ENCODE assay signal across 8 cellular contexts in genomic region chr7:118184392-118184899, GRCh38. TPM values are rescaled to one million over a fixed set of nuclear protein-coding genes. Genes with fewer than 3 reads are reported as not detected.
DNase-seq lines count a peak whose midpoint lies in the region; ATAC-seq and TF ChIP-seq lines count a peak whose summit lies in the region.

No MANE protein-coding gene starts in this region.

- H4K20me1 ChIP-seq in HCT116 (ENCODE audit: insufficient read depth) = no peaks in the 10 kb centered on the region; the same call in 1 of the 2 replicates

- H3K4me3 ChIP-seq in ACC112 (ENCODE audit: low read depth, low read length) (peak overlapping the region; percentile 99), HCT116 (replicated peaks in 1 of 2; ENCODE audit: low read depth in 1 of 2, low read length in 2 of 2) (peak overlapping the region; percentile 70 to 91), iPS DF 6.9 (ENCODE audit: low read length) (peak overlapping the region; percentile 98; the same call in 1 of the 2 replicates)

- H2AFZ ChIP-seq in ACC112 (ENCODE audit: low read length, unreplicated experiment) = peak overlapping the region; percentile 95
- no peak overlapping the region for H2AFZ ChIP-seq in HCT116 (ENCODE audit: low read depth, low read length, poor library complexity, severe bottlenecking)

- intact Hi-C loops in HCT116 (cut with micrococcal nuclease) = no loop called here
- intact Hi-C loops in activated T-helper 1 cell treated with anti-CD3 and anti-CD28 coated beads, Interleukin-12 subunit alpha, Interleukin-12 subunit beta, Interleukin-2, Interleukin-4 antibody, amounts not matched to agents 30 ng/mL and 10 ng/mL and 1 ng/mL, durations not matched to agents 14 hours and 24 hours and 36 hours (cut with micrococcal nuclease) = loop anchor here (1.0 to 10.0 kb wide), 6 partner anchors 12 to 1970 kb away; partner anchors contain the start of genes CAPZA2, ST7 and TES

- H3K79me2 ChIP-seq in ACC112 (ENCODE audit: control insufficient read depth, insufficient read depth, low read length, unreplicated experiment) (peaks cover 52% of the 10 kb centered on the region), HCT116 (ENCODE audit: insufficient read depth, low read length) (peaks cover 60% of the 10 kb centered on the region)

- BruUV-seq in HCT116 (replicated peaks; lab: Mats Ljungman, UMichigan) = TSS peak; percentile 63

- H3K36me3 ChIP-seq in ACC112 (ENCODE audit: insufficient read depth, low read length) (peaks cover 26% of the 10 kb centered on the region), HCT116 (ENCODE audit: control insufficient read depth in 1 of 2, insufficient read depth in 2 of 2, low read length in 2 of 2) (peaks cover 17% of the 10 kb centered on the region in 2 experiments; a peak in 3 of 4 replicates), iPS DF 6.9 (ENCODE audit: control insufficient read depth, insufficient read depth, low read length) (peaks cover 2% of the 10 kb centered on the region; the same call in 1 of the 2 replicates)

- DNase-seq in HCT116 (ENCODE audit: low read depth, low spot score) (no peak), iPS DF 6.9 (ENCODE audit: low read depth, low spot score) (no peak), mucosa of gallbladder (ENCODE audit: low spot score) (no peak)
- DNase-seq in activated T-helper 1 cell treated with anti-CD3 and anti-CD28 coated beads, Interleukin-12 subunit alpha, Interleukin-12 subunit beta, Interleukin-2, Interleukin-4 antibody, amounts not matched to agents 30 ng/mL and 10 ng/mL and 1 ng/mL, durations not matched to agents 14 hours and 24 hours and 36 hours (ENCODE audit: low spot score) = no peak
- no peak for DNase-seq in stimulated activated effector memory CD8-positive, alpha-beta T cell treated with anti-CD3 and anti-CD28 coated beads, Interleukin-12 subunit alpha, Interleukin-12 subunit beta, amount 100 ng/mL, for 72 hours (ENCODE audit: low spot score in 2 of 2)

- H3K9me3 Mint-ChIP-seq in activated T-helper 1 cell treated with anti-CD3 and anti-CD28 coated beads, Interleukin-12 subunit alpha, Interleukin-12 subunit beta, Interleukin-2, Interleukin-4 antibody, amounts not matched to agents 30 ng/mL and 10 ng/mL and 1 ng/mL, durations not matched to agents 14 hours and 24 hours and 36 hours = no peaks in the 10 kb centered on the region
- H3K9me3 Mint-ChIP-seq in stimulated activated effector memory CD8-positive, alpha-beta T cell treated with anti-CD3 and anti-CD28 coated beads, Interleukin-12 subunit alpha, Interleukin-12 subunit beta, amount 100 ng/mL, for 72 hours = no peaks in the 10 kb centered on the region

- peak overlapping the region; percentile 97 for H3K4me3 Mint-ChIP-seq in activated T-helper 1 cell treated with anti-CD3 and anti-CD28 coated beads, Interleukin-12 subunit alpha, Interleukin-12 subunit beta, Interleukin-2, Interleukin-4 antibody, amounts not matched to agents 30 ng/mL and 10 ng/mL and 1 ng/mL, durations not matched to agents 14 hours and 24 hours and 36 hours
- peak overlapping the region; percentile 88 for H3K4me3 Mint-ChIP-seq in stimulated activated effector memory CD8-positive, alpha-beta T cell treated with anti-CD3 and anti-CD28 coated beads, Interleukin-12 subunit alpha, Interleukin-12 subunit beta, amount 100 ng/mL, for 72 hours

- no peak for TF ChIP-seq POLR2A in HCT116 (IDR thresholded peaks at IDR 0.05; ENCODE audit: borderline replicate concordance, extremely low read depth, insufficient read depth, insufficient read length)

- H3K9ac ChIP-seq in HCT116 (ENCODE audit: low read length) = peak overlapping the region; percentile 90

- H3K4me2 ChIP-seq in HCT116 (ENCODE audit: low read length) = peak overlapping the region; percentile 80

- peak overlapping the region; percentile 98 for H3K27ac Mint-ChIP-seq in activated T-helper 1 cell treated with anti-CD3 and anti-CD28 coated beads, Interleukin-12 subunit alpha, Interleukin-12 subunit beta, Interleukin-2, Interleukin-4 antibody, amounts not matched to agents 30 ng/mL and 10 ng/mL and 1 ng/mL, durations not matched to agents 14 hours and 24 hours and 36 hours
- H3K27ac Mint-ChIP-seq in stimulated activated effector memory CD8-positive, alpha-beta T cell treated with anti-CD3 and anti-CD28 coated beads, Interleukin-12 subunit alpha, Interleukin-12 subunit beta, amount 100 ng/mL, for 72 hours = peak overlapping the region; percentile 99

- H3K9me3 ChIP-seq in HCT116 (ENCODE audit: control insufficient read depth in 1 of 2, insufficient read depth in 1 of 2, low read depth in 1 of 2, low read length in 2 of 2) = no peaks in the 10 kb centered on the region
- no peaks in the 10 kb centered on the region for H3K9me3 ChIP-seq in iPS DF 6.9 (ENCODE audit: control insufficient read depth, insufficient read depth, low read length)

- ATAC-seq in HCT116 (no peak), GM21786 (IDR thresholded peaks at IDR 0.05; ENCODE audit: unreplicated experiment) (no peak), GM19397 (IDR thresholded peaks at IDR 0.05; ENCODE audit: unreplicated experiment) (no peak)
- ATAC-seq in stimulated activated effector memory CD8-positive, alpha-beta T cell treated with anti-CD3 and anti-CD28 coated beads, Interleukin-12 subunit alpha, Interleukin-12 subunit beta, amount 100 ng/mL, for 72 hours = no peak

- TF ChIP-seq CTCF in HCT116 (IDR thresholded peaks at IDR 0.05 in 2 of 3, conservative IDR thresholded peaks at IDR 0.05 in 1 of 3; ENCODE audit: borderline replicate concordance in 1 of 3, insufficient read depth in 1 of 3, low read depth in 2 of 3, low read length in 2 of 3) = no peak

- H3K27me3 Mint-ChIP-seq in activated T-helper 1 cell treated with anti-CD3 and anti-CD28 coated beads, Interleukin-12 subunit alpha, Interleukin-12 subunit beta, Interleukin-2, Interleukin-4 antibody, amounts not matched to agents 30 ng/mL and 10 ng/mL and 1 ng/mL, durations not matched to agents 14 hours and 24 hours and 36 hours (ENCODE audit: insufficient read depth) = no peaks in the 10 kb centered on the region

- H3K9me2 ChIP-seq in HCT116 (ENCODE audit: insufficient read depth) = no peaks in the 10 kb centered on the region

- H3K4me1 ChIP-seq in ACC112 (ENCODE audit: control insufficient read depth, insufficient read depth, low read length, unreplicated experiment) = peaks cover 22% of the 10 kb centered on the region
- H3K4me1 ChIP-seq in HCT116 (ENCODE audit: control insufficient read depth in 1 of 2, insufficient read depth in 2 of 2, low read length in 2 of 2) = peaks cover 2 to 15% of the 10 kb centered on the region in 2 experiments; a peak in 3 of 4 replicates
- H3K4me1 ChIP-seq in iPS DF 6.9 (ENCODE audit: control insufficient read depth, insufficient read depth, low read length) = peaks cover 2% of the 10 kb centered on the region; the same call in 1 of the 2 replicates

- RAD21 ChIA-PET in HCT116 (lab: Charles Lee; ENCODE audit: low non-redundant PET in 1 of 2, low total read pairs in 2 of 2, uncharacterized antibody in 2 of 2, unreplicated experiment in 2 of 2) = no interaction called here

- no CpG with 5 or more reads among the region's 18 CpGs for WGBS in iPS DF 6.9 (ENCODE audit: insufficient coverage, insufficient read length)

- H3K27ac ChIP-seq in ACC112 (ENCODE audit: low read depth, low read length) (peak overlapping the region; percentile 81), HCT116 (ENCODE audit: low read depth, low read length) (peak overlapping the region; percentile 69), iPS DF 6.9 (ENCODE audit: low read length) (no peak overlapping the region)

- no peak for TF ChIP-seq RAD21 in HCT116 (IDR thresholded peaks at IDR 0.05; ENCODE audit: low read depth)

- CTCF ChIA-PET in HCT116 (lab: Charles Lee) = no interaction called here

- H3K4me1 Mint-ChIP-seq in activated T-helper 1 cell treated with anti-CD3 and anti-CD28 coated beads, Interleukin-12 subunit alpha, Interleukin-12 subunit beta, Interleukin-2, Interleukin-4 antibody, amounts not matched to agents 30 ng/mL and 10 ng/mL and 1 ng/mL, durations not matched to agents 14 hours and 24 hours and 36 hours (ENCODE audit: low read depth) = peaks cover 40% of the 10 kb centered on the region
- peaks cover 28% of the 10 kb centered on the region for H3K4me1 Mint-ChIP-seq in stimulated activated effector memory CD8-positive, alpha-beta T cell treated with anti-CD3 and anti-CD28 coated beads, Interleukin-12 subunit alpha, Interleukin-12 subunit beta, amount 100 ng/mL, for 72 hours

- H3K27me3 ChIP-seq in ACC112 (ENCODE audit: insufficient read depth, low read length) = no peaks in the 10 kb centered on the region
- no peaks in the 10 kb centered on the region for H3K27me3 ChIP-seq in HCT116 (ENCODE audit: insufficient read depth, low read length)
- H3K27me3 ChIP-seq in iPS DF 6.9 (ENCODE audit: control insufficient read depth, insufficient read depth, low read length) = no peaks in the 10 kb centered on the region

- POLR2A ChIA-PET in HCT116 (lab: Charles Lee) = no interaction called here

- peaks cover 32% of the 10 kb centered on the region for H3K36me3 Mint-ChIP-seq in activated T-helper 1 cell treated with anti-CD3 and anti-CD28 coated beads, Interleukin-12 subunit alpha, Interleukin-12 subunit beta, Interleukin-2, Interleukin-4 antibody, amounts not matched to agents 30 ng/mL and 10 ng/mL and 1 ng/mL, durations not matched to agents 14 hours and 24 hours and 36 hours (ENCODE audit: low read depth)
- H3K36me3 Mint-ChIP-seq in stimulated activated effector memory CD8-positive, alpha-beta T cell treated with anti-CD3 and anti-CD28 coated beads, Interleukin-12 subunit alpha, Interleukin-12 subunit beta, amount 100 ng/mL, for 72 hours = peaks cover 57% of the 10 kb centered on the region

TF ChIP-seq in HCT116, 20 proteins besides CTCF, POLR2A, EP300 and RAD21 (continues in another document):
- 0 out of 2 replicates have a peak, but pooled peaks have one; percentile 1 for TF ChIP-seq EGR1 (IDR thresholded peaks at IDR 0.05; ENCODE audit: low read depth)

RNA-seq across cellular contexts. Expression of gene LSM8, which starts 0.5 kb away (rescaled TPM):
- total RNA-seq in HCT116 (2021; ENCODE audit: unreplicated experiment) = 29.4 TPM
- polyA plus RNA-seq in HCT116 (2012) = 35.7 and 50.3 TPM in 2 replicates
- total RNA-seq in activated T-helper 1 cell treated with anti-CD3 and anti-CD28 coated beads, Interleukin-12 subunit alpha, Interleukin-12 subunit beta, Interleukin-2, Interleukin-4 antibody, amounts not matched to agents 30 ng/mL and 10 ng/mL and 1 ng/mL, durations not matched to agents 14 hours and 24 hours and 36 hours = 45.9 and 46.7 TPM in 2 replicates
- 20.0 TPM for total RNA-seq in mucosa of gallbladder

RNA-seq across cellular contexts. Expression of gene ANKRD7, which starts 40.1 kb away (rescaled TPM):
- total RNA-seq in HCT116 (2021; ENCODE audit: unreplicated experiment) (not detected), mucosa of gallbladder (not detected)
- not detected in 2 replicates for polyA plus RNA-seq in HCT116 (2012)
- not detected in 2 replicates for total RNA-seq in activated T-helper 1 cell treated with anti-CD3 and anti-CD28 coated beads, Interleukin-12 subunit alpha, Interleukin-12 subunit beta, Interleukin-2, Interleukin-4 antibody, amounts not matched to agents 30 ng/mL and 10 ng/mL and 1 ng/mL, durations not matched to agents 14 hours and 24 hours and 36 hours
